9 cellular contexts compared by ENCODE assay signal in genomic region chr2:189782221-189782671, GRCh38. TPM values are rescaled to one million over a fixed set of nuclear protein-coding genes. Genes with fewer than 3 reads are reported as not detected.
DNase-seq lines count a peak whose midpoint lies in the region; ATAC-seq and TF ChIP-seq lines count a peak whose summit lies in the region.
"Had no signal": no experiment of that assay in that cellular context is flagged by ENCODE, and none has a peak within 500 bp of the region (broad histone marks: within the 10 kb centered on the region; RNA-seq: fewer than 3 reads in every experiment).

No MANE protein-coding gene starts in this region.

- no peak for TF ChIP-seq CTCF in KMS-11 (conservative IDR thresholded peaks at IDR 0.05; ENCODE audit: low read depth, low read length)

- H3K9me3 ChIP-seq in BLaER1 treated with 17β-estradiol and CSF1 and Interleukin-3, amounts not matched to agents 10 nM and 100 nM (replicated peaks in 1 of 11) = no peaks in the 10 kb centered on the region
- H3K9me3 ChIP-seq in adipocyte (ENCODE audit: control insufficient read depth, low read length) = no peaks in the 10 kb centered on the region

- DNase-seq in adipocyte (ENCODE audit: low read depth) = peak; percentile 69
- DNase-seq in memory B cell (ENCODE audit: low spot score in 2 of 2) = no peak
- no peak for DNase-seq in NCI-H2029 (lab: John Stamatoyannopoulos, UW)
- no peak for DNase-seq in NCI-H2196 treated with DMSO at 0.1 percent for 48 hours (lab: John Stamatoyannopoulos, UW; ENCODE audit: unreplicated experiment)
- no peak for DNase-seq in sciatic nerve (ENCODE audit: low spot score)
- DNase-seq in HT-29 (ENCODE audit: low spot score) = no peak
- DNase-seq: NCI-H187 treated with DMSO at 0.1 percent for 48 hours had no signal

- intact Hi-C loops in sciatic nerve (cut with DNase I) = no loop called here

- peaks cover 20 to 42% (median 27%) of the 10 kb centered on the region in 10 experiments for H3K4me1 ChIP-seq in BLaER1 treated with 17β-estradiol and CSF1 and Interleukin-3, amounts not matched to agents 10 nM and 100 nM
- H3K4me1 ChIP-seq in KMS-11 (ENCODE audit: low read depth, poor library complexity, severe bottlenecking) (peaks cover 30% of the 10 kb centered on the region), adipocyte (ENCODE audit: control insufficient read depth, insufficient read depth, low read length) (peaks cover 18% of the 10 kb centered on the region)

- H3K27ac Mint-ChIP-seq in memory B cell = peak overlapping the region; percentile 92

- peaks cover 57% of the 10 kb centered on the region for H3K79me2 ChIP-seq in KMS-11 (ENCODE audit: insufficient read depth, low read depth)

- peak overlapping the region in 10 of 11 experiments; percentile 1 to 96 (median 91); a peak in 12 of 22 replicates for H3K9ac ChIP-seq in BLaER1 treated with 17β-estradiol and CSF1 and Interleukin-3, amounts not matched to agents 10 nM and 100 nM
- H3K9ac ChIP-seq in KMS-11 (no peak overlapping the region), adipocyte (ENCODE audit: low read length) (peak overlapping the region; percentile 98)

- peak overlapping the region in 7 of 11 experiments; percentile 89 to 94 (median 91); a peak in 7 of 22 replicates for H3K27ac ChIP-seq in BLaER1 treated with 17β-estradiol and CSF1 and Interleukin-3, amounts not matched to agents 10 nM and 100 nM
- H3K27ac ChIP-seq in KMS-11 = peak overlapping the region; percentile 66; the same call in 1 of the 2 replicates

- no peaks in the 10 kb centered on the region for H3K27me3 Mint-ChIP-seq in memory B cell

- H3K4me3 Mint-ChIP-seq in memory B cell = peak overlapping the region; percentile 46

- peaks cover 32% of the 10 kb centered on the region for H3K4me1 Mint-ChIP-seq in memory B cell

- no peak for ATAC-seq in memory B cell (ENCODE audit: low read depth)
- ATAC-seq in sciatic nerve = no peak

- peak overlapping the region; percentile 69 to 96 (median 85) for H3K4me2 ChIP-seq in BLaER1 treated with 17β-estradiol and CSF1 and Interleukin-3, amounts not matched to agents 10 nM and 100 nM
- peak overlapping the region; percentile 98 for H3K4me2 ChIP-seq in KMS-11

- no peak overlapping the region for H2AFZ ChIP-seq in KMS-11 (ENCODE audit: low read depth)

- H4K20me1 ChIP-seq in BLaER1 treated with 17β-estradiol and CSF1 and Interleukin-3, amounts not matched to agents 10 nM and 100 nM = peaks cover 0 to 46% (median 16%) of the 10 kb centered on the region in 11 experiments; a peak in 9 of 22 replicates
- H4K20me1 ChIP-seq in KMS-11 (ENCODE audit: insufficient read depth) = no peaks in the 10 kb centered on the region

- H3K9me3 Mint-ChIP-seq in memory B cell = no peaks in the 10 kb centered on the region

- H3K4me3 ChIP-seq in BLaER1 treated with 17β-estradiol and CSF1 and Interleukin-3, amounts not matched to agents 10 nM and 100 nM = peak overlapping the region; percentile 67 to 86 (median 80); a peak in 19 of 20 replicates
- no peak overlapping the region for H3K4me3 ChIP-seq in KMS-11 (IDR thresholded peaks at IDR 0.05; ENCODE audit: insufficient read depth, low read depth, low read length)
- H3K4me3 ChIP-seq in adipocyte (ENCODE audit: low read length) = peak overlapping the region; percentile 95

- no peaks in the 10 kb centered on the region for H3K27me3 ChIP-seq in BLaER1 treated with 17β-estradiol and CSF1 and Interleukin-3, amounts not matched to agents 10 nM and 100 nM
- no peaks in the 10 kb centered on the region for H3K27me3 ChIP-seq in KMS-11 (ENCODE audit: insufficient read depth, low read depth)
- H3K27me3 ChIP-seq in adipocyte (replicated peaks; ENCODE audit: control insufficient read depth, insufficient read depth, low read length) = no peaks in the 10 kb centered on the region

- peaks cover 42 to 70% (median 56%) of the 10 kb centered on the region in 11 experiments for H3K36me3 ChIP-seq in BLaER1 treated with 17β-estradiol and CSF1 and Interleukin-3, amounts not matched to agents 10 nM and 100 nM
- H3K36me3 ChIP-seq in KMS-11 (ENCODE audit: insufficient read depth) = no peaks in the 10 kb centered on the region; the same call in 1 of the 2 replicates
- peaks cover 46% of the 10 kb centered on the region for H3K36me3 ChIP-seq in adipocyte (ENCODE audit: control insufficient read depth, insufficient read depth, low read length, severe bottlenecking)

- H3K36me3 Mint-ChIP-seq in memory B cell = peaks cover 29% of the 10 kb centered on the region

RNA-seq across cellular contexts. Expression of gene ORMDL1, which starts 1.9 kb away (rescaled TPM):
- 52.9 TPM for total RNA-seq in sciatic nerve
- total RNA-seq in HT-29 (2014; rRNA removed; shearing (Covaris generic)) = 29.6 and 32.9 TPM in 2 replicates

RNA-seq across cellular contexts. Expression of gene PMS1, which starts 2.0 kb away (rescaled TPM):
- total RNA-seq in sciatic nerve = 27.5 TPM
- total RNA-seq in HT-29 (2014; rRNA removed; shearing (Covaris generic)) = 6.9 and 10.4 TPM in 2 replicates

RNA-seq across cellular contexts. Expression of gene OSGEPL1, which starts 19.7 kb away (rescaled TPM):
- 6.2 TPM for total RNA-seq in sciatic nerve
- 1.9 and 2.3 TPM in 2 replicates for total RNA-seq in HT-29 (2014; rRNA removed; shearing (Covaris generic))
